ENCODE assay signal across 1 cellular context in the genomic region with DNA sequence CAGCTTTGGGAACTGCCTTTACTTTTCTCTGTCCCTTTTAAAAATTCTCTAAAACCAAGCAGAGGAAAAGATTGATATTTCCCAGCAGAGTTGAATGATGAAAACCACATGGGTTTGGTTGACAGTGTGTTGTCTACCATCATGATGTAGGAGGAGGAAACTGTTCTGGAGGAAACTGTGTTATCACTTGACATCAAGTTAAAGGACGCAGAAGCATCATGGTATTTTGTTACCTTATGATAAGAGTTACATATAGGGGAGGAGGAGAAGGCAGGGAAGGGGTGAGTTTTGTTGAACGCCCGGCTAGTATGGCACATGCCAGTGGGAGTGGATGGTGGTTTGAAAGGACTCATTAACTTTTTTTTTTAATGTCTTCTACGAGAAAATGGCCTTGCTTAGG.
TF ChIP-seq lines count a peak whose summit lies in the region.

No MANE protein-coding gene starts in this region.

TF ChIP-seq in GM23338, 12 proteins besides CTCF, POLR2A, EP300 and RAD21 (continued from another document):
- TF ChIP-seq, protein P1, sequence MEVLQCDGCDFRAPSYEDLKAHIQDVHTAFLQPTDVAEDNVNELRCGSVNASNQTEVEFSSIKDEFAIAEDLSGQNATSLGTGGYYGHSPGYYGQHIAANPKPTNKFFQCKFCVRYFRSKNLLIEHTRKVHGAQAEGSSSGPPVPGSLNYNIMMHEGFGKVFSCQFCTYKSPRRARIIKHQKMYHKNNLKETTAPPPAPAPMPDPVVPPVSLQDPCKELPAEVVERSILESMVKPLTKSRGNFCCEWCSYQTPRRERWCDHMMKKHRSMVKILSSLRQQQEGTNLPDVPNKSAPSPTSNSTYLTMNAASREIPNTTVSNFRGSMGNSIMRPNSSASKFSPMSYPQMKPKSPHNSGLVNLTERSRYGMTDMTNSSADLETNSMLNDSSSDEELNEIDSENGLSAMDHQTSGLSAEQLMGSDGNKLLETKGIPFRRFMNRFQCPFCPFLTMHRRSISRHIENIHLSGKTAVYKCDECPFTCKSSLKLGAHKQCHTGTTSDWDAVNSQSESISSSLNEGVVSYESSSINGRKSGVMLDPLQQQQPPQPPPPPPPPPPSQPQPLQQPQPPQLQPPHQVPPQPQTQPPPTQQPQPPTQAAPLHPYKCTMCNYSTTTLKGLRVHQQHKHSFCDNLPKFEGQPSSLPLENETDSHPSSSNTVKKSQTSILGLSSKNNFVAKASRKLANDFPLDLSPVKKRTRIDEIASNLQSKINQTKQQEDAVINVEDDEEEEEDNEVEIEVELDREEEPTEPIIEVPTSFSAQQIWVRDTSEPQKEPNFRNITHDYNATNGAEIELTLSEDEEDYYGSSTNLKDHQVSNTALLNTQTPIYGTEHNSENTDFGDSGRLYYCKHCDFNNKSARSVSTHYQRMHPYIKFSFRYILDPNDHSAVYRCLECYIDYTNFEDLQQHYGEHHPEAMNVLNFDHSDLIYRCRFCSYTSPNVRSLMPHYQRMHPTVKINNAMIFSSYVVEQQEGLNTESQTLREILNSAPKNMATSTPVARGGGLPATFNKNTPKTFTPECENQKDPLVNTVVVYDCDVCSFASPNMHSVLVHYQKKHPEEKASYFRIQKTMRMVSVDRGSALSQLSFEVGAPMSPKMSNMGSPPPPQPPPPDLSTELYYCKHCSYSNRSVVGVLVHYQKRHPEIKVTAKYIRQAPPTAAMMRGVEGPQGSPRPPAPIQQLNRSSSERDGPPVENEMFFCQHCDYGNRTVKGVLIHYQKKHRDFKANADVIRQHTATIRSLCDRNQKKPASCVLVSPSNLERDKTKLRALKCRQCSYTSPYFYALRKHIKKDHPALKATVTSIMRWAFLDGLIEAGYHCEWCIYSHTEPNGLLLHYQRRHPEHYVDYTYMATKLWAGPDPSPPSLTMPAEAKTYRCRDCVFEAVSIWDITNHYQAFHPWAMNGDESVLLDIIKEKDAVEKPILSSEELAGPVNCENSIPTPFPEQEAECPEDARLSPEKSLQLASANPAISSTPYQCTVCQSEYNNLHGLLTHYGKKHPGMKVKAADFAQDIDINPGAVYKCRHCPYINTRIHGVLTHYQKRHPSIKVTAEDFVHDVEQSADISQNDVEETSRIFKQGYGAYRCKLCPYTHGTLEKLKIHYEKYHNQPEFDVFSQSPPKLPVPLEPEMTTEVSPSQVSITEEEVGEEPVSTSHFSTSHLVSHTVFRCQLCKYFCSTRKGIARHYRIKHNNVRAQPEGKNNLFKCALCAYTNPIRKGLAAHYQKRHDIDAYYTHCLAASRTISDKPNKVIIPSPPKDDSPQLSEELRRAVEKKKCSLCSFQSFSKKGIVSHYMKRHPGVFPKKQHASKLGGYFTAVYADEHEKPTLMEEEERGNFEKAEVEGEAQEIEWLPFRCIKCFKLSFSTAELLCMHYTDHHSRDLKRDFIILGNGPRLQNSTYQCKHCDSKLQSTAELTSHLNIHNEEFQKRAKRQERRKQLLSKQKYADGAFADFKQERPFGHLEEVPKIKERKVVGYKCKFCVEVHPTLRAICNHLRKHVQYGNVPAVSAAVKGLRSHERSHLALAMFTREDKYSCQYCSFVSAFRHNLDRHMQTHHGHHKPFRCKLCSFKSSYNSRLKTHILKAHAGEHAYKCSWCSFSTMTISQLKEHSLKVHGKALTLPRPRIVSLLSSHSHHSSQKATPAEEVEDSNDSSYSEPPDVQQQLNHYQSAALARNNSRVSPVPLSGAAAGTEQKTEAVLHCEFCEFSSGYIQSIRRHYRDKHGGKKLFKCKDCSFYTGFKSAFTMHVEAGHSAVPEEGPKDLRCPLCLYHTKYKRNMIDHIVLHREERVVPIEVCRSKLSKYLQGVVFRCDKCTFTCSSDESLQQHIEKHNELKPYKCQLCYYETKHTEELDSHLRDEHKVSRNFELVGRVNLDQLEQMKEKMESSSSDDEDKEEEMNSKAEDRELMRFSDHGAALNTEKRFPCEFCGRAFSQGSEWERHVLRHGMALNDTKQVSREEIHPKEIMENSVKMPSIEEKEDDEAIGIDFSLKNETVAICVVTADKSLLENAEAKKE (CRISPR knock-in tag; IDR thresholded peaks at IDR 0.05): no peak
